In genomic region chr10:102714621-102715455, GRCh38 we compare ENCODE assay signal across 8 cellular contexts. TPM values are rescaled to one million over a fixed set of nuclear protein-coding genes. Genes with fewer than 3 reads are reported as not detected.
A peak's percentile ranks its signal among the peaks of the same experiment; 100 is the strongest.
DNase-seq lines count a peak whose midpoint lies in the region; ATAC-seq and TF ChIP-seq lines count a peak whose summit lies in the region.

A gene with protein sequence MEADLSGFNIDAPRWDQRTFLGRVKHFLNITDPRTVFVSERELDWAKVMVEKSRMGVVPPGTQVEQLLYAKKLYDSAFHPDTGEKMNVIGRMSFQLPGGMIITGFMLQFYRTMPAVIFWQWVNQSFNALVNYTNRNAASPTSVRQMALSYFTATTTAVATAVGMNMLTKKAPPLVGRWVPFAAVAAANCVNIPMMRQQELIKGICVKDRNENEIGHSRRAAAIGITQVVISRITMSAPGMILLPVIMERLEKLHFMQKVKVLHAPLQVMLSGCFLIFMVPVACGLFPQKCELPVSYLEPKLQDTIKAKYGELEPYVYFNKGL (plus strand): TSS chr10:102714636. CDS start chr10:102726637, 12,001 bp downstream.

- peak; percentile 0 for ATAC-seq in HG02763 (IDR thresholded peaks at IDR 0.05; ENCODE audit: unreplicated experiment)
- peak; percentile 13 for ATAC-seq in activated naive CD8-positive, alpha-beta T cell treated with anti-CD3 and anti-CD28 coated beads, Interleukin-2, amount 50 U/mL, for 24 hours

- no peaks in the 10 kb centered on the region for H3K27me3 ChIP-seq in kidney epithelial cell (ENCODE audit: control insufficient read depth, insufficient read depth, low read length)

- H3K36me3 ChIP-seq in kidney epithelial cell (ENCODE audit: control insufficient read depth, insufficient read depth, low read length): no peaks in the 10 kb centered on the region

- H3K4me3 Mint-ChIP-seq in activated naive CD8-positive, alpha-beta T cell treated with anti-CD3 and anti-CD28 coated beads, Interleukin-2, amount 50 U/mL, for 24 hours: peak within 1 kb of the TSS; percentile 93

- H3K27ac Mint-ChIP-seq in activated naive CD8-positive, alpha-beta T cell treated with anti-CD3 and anti-CD28 coated beads, Interleukin-2, amount 50 U/mL, for 24 hours: peak within 1 kb of the TSS; percentile 84

- peaks cover 76% of the 10 kb centered on the region for H3K4me1 Mint-ChIP-seq in activated naive CD8-positive, alpha-beta T cell treated with anti-CD3 and anti-CD28 coated beads, Interleukin-2, amount 50 U/mL, for 24 hours

- DNase-seq in NCI-H510A treated with DMSO at 0.1 percent for 48 hours (lab: John Stamatoyannopoulos, UW) (peak; percentile 70), NCI-H510A (lab: John Stamatoyannopoulos, UW) (no peak), RPMI7951 (ENCODE audit: low read depth) (peak; percentile 3), kidney epithelial cell (ENCODE audit: low read depth) (no peak), GOT3 (lab: John Stamatoyannopoulos, UW) (no peak)
- peak; percentile 56 for DNase-seq in activated naive CD8-positive, alpha-beta T cell treated with anti-CD3 and anti-CD28 coated beads, Interleukin-2, amount 50 U/mL, for 24 hours
- DNase-seq in stimulated activated CD4-positive, alpha-beta T cell treated with anti-CD3 and anti-CD28 coated beads, Interleukin-4, amount 100 ng/mL, for 48 hours (ENCODE audit: low read depth in 2 of 2): peak; percentile 33 to 39

- peaks cover 29% of the 10 kb centered on the region for H3K36me3 Mint-ChIP-seq in activated naive CD8-positive, alpha-beta T cell treated with anti-CD3 and anti-CD28 coated beads, Interleukin-2, amount 50 U/mL, for 24 hours (ENCODE audit: low read depth)

- no peak for TF ChIP-seq CTCF in kidney epithelial cell (IDR thresholded peaks at IDR 0.05; ENCODE audit: insufficient read depth, low read length, poor library complexity, severe bottlenecking)

- no peaks in the 10 kb centered on the region for H3K27me3 Mint-ChIP-seq in activated naive CD8-positive, alpha-beta T cell treated with anti-CD3 and anti-CD28 coated beads, Interleukin-2, amount 50 U/mL, for 24 hours

- H3K4me3 ChIP-seq in kidney epithelial cell (ENCODE audit: low read depth, low read length): peak within 1 kb of the TSS; percentile 95

- no peaks in the 10 kb centered on the region for H3K9me3 Mint-ChIP-seq in activated naive CD8-positive, alpha-beta T cell treated with anti-CD3 and anti-CD28 coated beads, Interleukin-2, amount 50 U/mL, for 24 hours

RNA-seq across cellular contexts. Expression of the gene that starts here (rescaled TPM):
- 1.4 and 1.8 TPM in 2 replicates for total RNA-seq in RPMI7951 (2014; rRNA removed; shearing (Covaris generic))
- 2.3 and 4.5 TPM in 2 replicates for total RNA-seq in kidney epithelial cell

Comparison
In these comparisons a context has a peak if more than half of its experiments do, and no peak if none do; other contexts are left out.
1. DNase-seq: peak in NCI-H510A treated with DMSO at 0.1 percent for 48 hours (single experiment), RPMI7951 (single experiment), activated naive CD8-positive, alpha-beta T cell treated with anti-CD3 and anti-CD28 coated beads, Interleukin-2, amount 50 U/mL, for 24 hours (single experiment) and stimulated activated CD4-positive, alpha-beta T cell treated with anti-CD3 and anti-CD28 coated beads, Interleukin-4, amount 100 ng/mL, for 48 hours (2 of 2); none in NCI-H510A (single experiment), kidney epithelial cell (single experiment) and GOT3 (single experiment).